ENCODE assay signal across 25 cellular contexts in genomic region chr13:43205421-43205820, GRCh38.
"Had no signal": no experiment of that assay in that cellular context is flagged by ENCODE, and none has a peak within 500 bp of the region (broad histone marks: within the 10 kb centered on the region; RNA-seq: fewer than 3 reads in every experiment).

No MANE protein-coding gene starts in this region.

- H3K4me3 ChIP-seq: neural progenitor cell, ovary, psoas muscle, right lobe of liver, sigmoid colon, stomach, thoracic aorta, thyroid gland, tibial nerve, upper lobe of left lung, vagina had no signal

- H3K9me3 ChIP-seq: ovary, right lobe of liver, sigmoid colon, thoracic aorta, thyroid gland, vagina had no signal

- H3K36me3 ChIP-seq: neural progenitor cell, ovary, right lobe of liver, sigmoid colon, stomach, thoracic aorta, thyroid gland, tibial nerve, upper lobe of left lung, vagina had no signal

- H2AFZ ChIP-seq: neural progenitor cell, parathyroid adenoma had no signal

- H3K79me2 ChIP-seq: parathyroid adenoma had no signal

- ATAC-seq: natural killer cell; psoas muscle; right cardiac atrium; right lobe of liver; stimulated activated effector memory CD8-positive, alpha-beta T cell treated with anti-CD3 and anti-CD28 coated beads, Interleukin-12 subunit alpha, Interleukin-12 subunit beta, amount 100 ng/mL, for 72 hours; stimulated activated naive B cell treated with anti-CD40 and anti-IgM and Interleukin-4, amounts not matched to agents 10 μg/mL and 1 μg/mL and 100 μg/mL, for 72 hours had no signal

- H3K4me2 ChIP-seq: neural progenitor cell had no signal

- H3K27ac ChIP-seq: neural progenitor cell, ovary, parathyroid adenoma, psoas muscle, right lobe of liver, sigmoid colon, stomach, thoracic aorta, thyroid gland, tibial nerve, upper lobe of left lung, vagina had no signal

- DNase-seq: natural killer cell; occipital lobe; ovary; posterior cingulate gyrus; psoas muscle; right cardiac atrium; right lobe of liver; sigmoid colon; small intestine; stimulated activated CD4-positive, alpha-beta T cell treated with anti-CD3 and anti-CD28 coated beads, Interleukin-15, amount 100 ng/mL, for 24 hours; stimulated activated CD4-positive, alpha-beta T cell treated with anti-CD3 and anti-CD28 coated beads, Interleukin-2, amount 100 ng/mL, for 24 hours; stimulated activated CD4-positive, alpha-beta T cell treated with anti-CD3 and anti-CD28 coated beads, Interleukin-2, amount 100 ng/mL, for 48 hours; stimulated activated CD4-positive, alpha-beta T cell treated with anti-CD3 and anti-CD28 coated beads, Interleukin-4, amount 100 ng/mL, for 24 hours; stimulated activated naive B cell treated with anti-CD40 and anti-IgM and Interleukin-4, amounts not matched to agents 10 μg/mL and 1 μg/mL and 100 μg/mL, for 72 hours; stimulated activated naive CD4-positive, alpha-beta T cell treated with Interleukin-2 at 50 U/mL for 16 hours; stomach; thyroid gland; trophoblast cell; upper lobe of left lung had no signal

- H3K4me1 ChIP-seq: neural progenitor cell, parathyroid adenoma, right lobe of liver, stomach, thyroid gland, upper lobe of left lung, vagina had no signal

- H3K27me3 ChIP-seq: neural progenitor cell, ovary, right lobe of liver, sigmoid colon, stomach, thyroid gland, tibial nerve, upper lobe of left lung, vagina had no signal

- H3K9ac ChIP-seq: neural progenitor cell, parathyroid adenoma had no signal
